ENCODE assay signal across 1 cellular context in the genomic region with DNA sequence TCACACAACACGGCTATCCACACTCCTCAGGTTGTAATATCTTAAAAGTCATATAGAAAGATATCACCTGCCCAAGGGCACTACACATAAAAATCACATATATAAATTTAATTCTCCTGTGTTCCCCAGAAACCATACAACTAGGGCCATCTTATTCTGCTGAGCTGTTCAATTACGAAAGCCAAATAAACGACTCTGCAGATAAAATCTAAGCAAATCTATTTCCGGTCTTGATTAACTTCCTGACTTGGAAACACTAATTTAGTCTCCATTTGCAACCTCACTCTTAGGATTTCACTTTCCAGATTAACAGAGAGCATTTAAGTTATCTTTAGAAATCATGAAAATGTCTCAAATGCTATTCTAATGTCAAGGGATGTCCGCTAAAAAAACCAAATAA.
TF ChIP-seq lines count a peak whose summit lies in the region.

No MANE protein-coding gene starts in this region.

TF ChIP-seq in K562, 482 proteins besides CTCF, POLR2A, EP300 and RAD21:
- TF ChIP-seq TAF7 (tag; IDR thresholded peaks at IDR 0.05) (no peak), MAFG (tag; conservative IDR thresholded peaks at IDR 0.05) (0 out of 2 replicates have a peak, but pooled peaks have one; percentile 17), ZNF41 (CRISPR knock-in tag; conservative IDR thresholded peaks at IDR 0.05) (no peak), C11orf30 (IDR thresholded peaks at IDR 0.05; ENCODE audit: low read depth) (0 out of 2 replicates have a peak, but pooled peaks have one; percentile 31), NR1H2 (CRISPR knock-in tag; IDR thresholded peaks at IDR 0.05) (no peak), ZNF77 (CRISPR knock-in tag; IDR thresholded peaks at IDR 0.05) (no peak), GABPA (tag; conservative IDR thresholded peaks at IDR 0.05; ENCODE audit: low read depth) (0 out of 2 replicates have a peak, but pooled peaks have one; percentile 29), HBP1 (CRISPR knock-in tag; IDR thresholded peaks at IDR 0.05) (no peak), ZNF174 (CRISPR knock-in tag; IDR thresholded peaks at IDR 0.05) (no peak), CHD1 (IDR thresholded peaks at IDR 0.05; ENCODE audit: low read length) (no peak), ZFP1 (CRISPR knock-in tag; IDR thresholded peaks at IDR 0.05) (no peak), ELF1 (tag; IDR thresholded peaks at IDR 0.05) (0 out of 2 replicates have a peak, but pooled peaks have one; percentile 20), FIP1L1 (IDR thresholded peaks at IDR 0.05; ENCODE audit: low read depth, low read length, poor library complexity, severe bottlenecking) (no peak), ZNF316 (IDR thresholded peaks at IDR 0.05) (0 out of 2 replicates have a peak, but pooled peaks have one; percentile 22), BMI1 (IDR thresholded peaks at IDR 0.05; ENCODE audit: low read length) (no peak), ZNF408 (CRISPR knock-in tag; IDR thresholded peaks at IDR 0.05; ENCODE audit: low read depth) (no peak)
- TF ChIP-seq, protein P1, sequence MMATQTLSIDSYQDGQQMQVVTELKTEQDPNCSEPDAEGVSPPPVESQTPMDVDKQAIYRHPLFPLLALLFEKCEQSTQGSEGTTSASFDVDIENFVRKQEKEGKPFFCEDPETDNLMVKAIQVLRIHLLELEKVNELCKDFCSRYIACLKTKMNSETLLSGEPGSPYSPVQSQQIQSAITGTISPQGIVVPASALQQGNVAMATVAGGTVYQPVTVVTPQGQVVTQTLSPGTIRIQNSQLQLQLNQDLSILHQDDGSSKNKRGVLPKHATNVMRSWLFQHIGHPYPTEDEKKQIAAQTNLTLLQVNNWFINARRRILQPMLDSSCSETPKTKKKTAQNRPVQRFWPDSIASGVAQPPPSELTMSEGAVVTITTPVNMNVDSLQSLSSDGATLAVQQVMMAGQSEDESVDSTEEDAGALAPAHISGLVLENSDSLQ (IDR thresholded peaks at IDR 0.05) = no peak
- TF ChIP-seq, protein P2, sequence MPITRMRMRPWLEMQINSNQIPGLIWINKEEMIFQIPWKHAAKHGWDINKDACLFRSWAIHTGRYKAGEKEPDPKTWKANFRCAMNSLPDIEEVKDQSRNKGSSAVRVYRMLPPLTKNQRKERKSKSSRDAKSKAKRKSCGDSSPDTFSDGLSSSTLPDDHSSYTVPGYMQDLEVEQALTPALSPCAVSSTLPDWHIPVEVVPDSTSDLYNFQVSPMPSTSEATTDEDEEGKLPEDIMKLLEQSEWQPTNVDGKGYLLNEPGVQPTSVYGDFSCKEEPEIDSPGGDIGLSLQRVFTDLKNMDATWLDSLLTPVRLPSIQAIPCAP (CRISPR knock-in tag; IDR thresholded peaks at IDR 0.05; ENCODE audit: borderline replicate concordance) = no peak
